30 cellular contexts compared by ENCODE assay signal in genomic region chr10:71355886-71356285, GRCh38. TPM values are rescaled to one million over a fixed set of nuclear protein-coding genes. Genes with fewer than 3 reads are reported as not detected.
"Had no signal": no experiment of that assay in that cellular context is flagged by ENCODE, and none has a peak within 500 bp of the region (broad histone marks: within the 10 kb centered on the region; RNA-seq: fewer than 3 reads in every experiment).

No MANE protein-coding gene starts in this region.

- H3K27me3 Mint-ChIP-seq: naive B cell; naive thymus-derived CD8-positive, alpha-beta T cell; natural killer cell treated with Interleukin-12 subunit alpha and Interleukin-12 subunit beta and Interleukin-15 and Interleukin-18, amount 100 ng/mL, for 72 hours; progenitor cell of endocrine pancreas; stimulated activated naive B cell treated with anti-CD40 and anti-IgM and Interleukin-4, amounts not matched to agents 10 μg/mL and 1 μg/mL and 100 μg/mL, for 72 hours; stimulated activated naive CD8-positive, alpha-beta T cell treated with anti-CD3 and anti-CD28 coated beads, Interleukin-15, Interleukin-2, amounts not matched to agents 100 ng/mL and 50 ng/mL, for 24 hours had no signal

- H2AFZ ChIP-seq: parathyroid adenoma had no signal

- H3K4me3 Mint-ChIP-seq: naive B cell; naive thymus-derived CD8-positive, alpha-beta T cell; natural killer cell treated with Interleukin-12 subunit alpha and Interleukin-12 subunit beta and Interleukin-15 and Interleukin-18, amount 100 ng/mL, for 72 hours; nephron progenitor cell; neural crest cell; stimulated activated naive B cell treated with anti-CD40 and anti-IgM and Interleukin-4, amounts not matched to agents 10 μg/mL and 1 μg/mL and 100 μg/mL, for 72 hours; stimulated activated naive CD8-positive, alpha-beta T cell treated with anti-CD3 and anti-CD28 coated beads, Interleukin-15, Interleukin-2, amounts not matched to agents 100 ng/mL and 50 ng/mL, for 24 hours had no signal

- H3K4me1 Mint-ChIP-seq: neural crest cell had no signal

- H3K27me3 ChIP-seq: ovary, right lobe of liver, sigmoid colon, stomach, thyroid gland, tibial nerve, upper lobe of left lung, vagina had no signal

- H3K9me3 ChIP-seq: ovary, psoas muscle, right lobe of liver, sigmoid colon, stomach, thoracic aorta, thyroid gland, tibial nerve, upper lobe of left lung, vagina had no signal

- ATAC-seq: naive thymus-derived CD8-positive, alpha-beta T cell; natural killer cell treated with Interleukin-12 subunit alpha and Interleukin-12 subunit beta and Interleukin-15 and Interleukin-18, amount 100 ng/mL, for 72 hours; psoas muscle; right cardiac atrium; right lobe of liver; stimulated activated naive B cell treated with anti-CD40 and anti-IgM and Interleukin-4, amounts not matched to agents 10 μg/mL and 1 μg/mL and 100 μg/mL, for 72 hours had no signal

- H3K4me1 ChIP-seq: parathyroid adenoma, sigmoid colon, thyroid gland, tibial nerve, vagina had no signal

- H3K27ac ChIP-seq: ovary, parathyroid adenoma, psoas muscle, right lobe of liver, sigmoid colon, stomach, thoracic aorta, thyroid gland, tibial nerve, upper lobe of left lung, vagina had no signal

- H3K9me3 Mint-ChIP-seq: naive thymus-derived CD8-positive, alpha-beta T cell; natural killer cell treated with Interleukin-12 subunit alpha and Interleukin-12 subunit beta and Interleukin-15 and Interleukin-18, amount 100 ng/mL, for 72 hours; nephron progenitor cell; neural crest cell; stimulated activated naive CD8-positive, alpha-beta T cell treated with anti-CD3 and anti-CD28 coated beads, Interleukin-15, Interleukin-2, amounts not matched to agents 100 ng/mL and 50 ng/mL, for 24 hours had no signal

- DNase-seq: naive B cell; naive thymus-derived CD8-positive, alpha-beta T cell; nephron progenitor cell; occipital lobe; ovary; psoas muscle; right cardiac atrium; right lobe of liver; sigmoid colon; small intestine; stimulated activated CD4-positive, alpha-beta T cell treated with anti-CD3 and anti-CD28 coated beads, Interleukin-12 subunit alpha, Interleukin-12 subunit beta, amount 100 ng/mL, for 4 hours; stimulated activated CD4-positive, alpha-beta T cell treated with anti-CD3 and anti-CD28 coated beads, Interleukin-1b, Interleukin-23, amount 100 ng/mL, for 48 hours; stimulated activated CD4-positive, alpha-beta T cell treated with anti-CD3 and anti-CD28 coated beads, Interleukin-4, amount 100 ng/mL, for 1 hour; stimulated activated CD4-positive, alpha-beta T cell treated with anti-CD3 and anti-CD28 coated beads, Interleukin-4, amount 100 ng/mL, for 4 hours; stimulated activated CD8-positive, alpha-beta memory T cell treated with anti-CD3 and anti-CD28 coated beads, Interleukin-4, amount 100 ng/mL, for 48 hours; stimulated activated naive B cell treated with anti-CD40 and anti-IgM and Interleukin-4, amounts not matched to agents 10 μg/mL and 1 μg/mL and 100 μg/mL, for 72 hours; stimulated activated naive CD4-positive, alpha-beta T cell treated with Interleukin-2 at 50 U/mL for 16 hours; stomach; thyroid gland; trophoblast cell had no signal

- FAIRE-seq: small intestine had no signal

- H3K9ac ChIP-seq: parathyroid adenoma had no signal

- H3K27ac Mint-ChIP-seq: natural killer cell treated with Interleukin-12 subunit alpha and Interleukin-12 subunit beta and Interleukin-15 and Interleukin-18, amount 100 ng/mL, for 72 hours; nephron progenitor cell; progenitor cell of endocrine pancreas; stimulated activated naive B cell treated with anti-CD40 and anti-IgM and Interleukin-4, amounts not matched to agents 10 μg/mL and 1 μg/mL and 100 μg/mL, for 72 hours; stimulated activated naive CD8-positive, alpha-beta T cell treated with anti-CD3 and anti-CD28 coated beads, Interleukin-15, Interleukin-2, amounts not matched to agents 100 ng/mL and 50 ng/mL, for 24 hours had no signal

- H3K36me3 Mint-ChIP-seq: natural killer cell treated with Interleukin-12 subunit alpha and Interleukin-12 subunit beta and Interleukin-15 and Interleukin-18, amount 100 ng/mL, for 72 hours had no signal

- H3K4me3 ChIP-seq: ovary, psoas muscle, right lobe of liver, sigmoid colon, stomach, thoracic aorta, thyroid gland, tibial nerve, upper lobe of left lung, vagina had no signal

- H3K36me3 ChIP-seq: ovary had no signal

RNA-seq across cellular contexts. Expression of gene CDH23, which starts 40.8 kb away (rescaled TPM):
- total RNA-seq: renal cortical epithelial cell had no signal
